10 cellular contexts compared by ENCODE assay signal in genomic region chr18:58196164-58196563, GRCh38.
A peak's percentile ranks its signal among the peaks of the same experiment; 100 is the strongest.
DNase-seq lines count a peak whose midpoint lies in the region; ATAC-seq and TF ChIP-seq lines count a peak whose summit lies in the region.
"Had no signal": no experiment of that assay in that cellular context is flagged by ENCODE, and none has a peak within 500 bp of the region (broad histone marks: within the 10 kb centered on the region; RNA-seq: fewer than 3 reads in every experiment).

No MANE protein-coding gene starts in this region.

- no peaks in the 10 kb centered on the region for H3K36me3 Mint-ChIP-seq in activated CD8-positive, alpha-beta T cell treated with anti-CD3 and anti-CD28 coated beads for 36 hours (ENCODE audit: low read depth)
- H3K36me3 Mint-ChIP-seq in activated CD8-positive, alpha-beta T cell treated with anti-CD3 and anti-CD28 coated beads, Interleukin-2, amount 10 ng/mL, durations not matched to agents 7 days and 5 days (ENCODE audit: low read depth): no peaks in the 10 kb centered on the region
- H3K36me3 Mint-ChIP-seq in activated B cell treated with CpG ODN at 0.5 μM for 24 hours (ENCODE audit: low read depth): no peaks in the 10 kb centered on the region

- ATAC-seq in activated CD8-positive, alpha-beta T cell treated with anti-CD3 and anti-CD28 coated beads for 36 hours: no peak
- no peak for ATAC-seq in activated CD8-positive, alpha-beta T cell treated with anti-CD3 and anti-CD28 coated beads, Interleukin-2, amount 10 ng/mL, durations not matched to agents 7 days and 5 days
- ATAC-seq in activated B cell treated with CpG ODN at 0.5 μM for 24 hours (ENCODE audit: low read depth) (no peak), GM18861 (IDR thresholded peaks at IDR 0.05; ENCODE audit: unreplicated experiment) (no peak)
- no peak for ATAC-seq in stimulated activated naive CD8-positive, alpha-beta T cell treated with anti-CD3 and anti-CD28 coated beads, Interleukin-15, amount 100 ng/mL, for 72 hours

- peaks cover 13% of the 10 kb centered on the region for H3K27me3 Mint-ChIP-seq in activated CD8-positive, alpha-beta T cell treated with anti-CD3 and anti-CD28 coated beads for 36 hours
- H3K27me3 Mint-ChIP-seq in activated CD8-positive, alpha-beta T cell treated with anti-CD3 and anti-CD28 coated beads, Interleukin-2, amount 10 ng/mL, durations not matched to agents 7 days and 5 days (ENCODE audit: low read depth): peaks cover 27% of the 10 kb centered on the region
- H3K27me3 Mint-ChIP-seq in activated B cell treated with CpG ODN at 0.5 μM for 24 hours: peaks cover 2% of the 10 kb centered on the region
- no peaks in the 10 kb centered on the region for H3K27me3 Mint-ChIP-seq in stimulated activated naive CD8-positive, alpha-beta T cell treated with anti-CD3 and anti-CD28 coated beads, Interleukin-15, amount 100 ng/mL, for 72 hours

- peak overlapping the region; percentile 26 for H3K9ac ChIP-seq in iPS-15b (ENCODE audit: low read depth, low read length)

- no peaks in the 10 kb centered on the region for H3K36me3 ChIP-seq in iPS-15b (ENCODE audit: control insufficient read depth, insufficient read depth, low read length)
- H3K36me3 ChIP-seq: right lobe of liver had no signal

- peak overlapping the region; percentile 71 for H3K4me3 Mint-ChIP-seq in activated CD8-positive, alpha-beta T cell treated with anti-CD3 and anti-CD28 coated beads for 36 hours
- H3K4me3 Mint-ChIP-seq in activated CD8-positive, alpha-beta T cell treated with anti-CD3 and anti-CD28 coated beads, Interleukin-2, amount 10 ng/mL, durations not matched to agents 7 days and 5 days: no peak overlapping the region
- peak overlapping the region; percentile 85 for H3K4me3 Mint-ChIP-seq in activated B cell treated with CpG ODN at 0.5 μM for 24 hours
- H3K4me3 Mint-ChIP-seq in stimulated activated naive CD8-positive, alpha-beta T cell treated with anti-CD3 and anti-CD28 coated beads, Interleukin-15, amount 100 ng/mL, for 72 hours: peak overlapping the region; percentile 76 to 87

- no peaks in the 10 kb centered on the region for H3K9me3 ChIP-seq in iPS-15b (ENCODE audit: control insufficient read depth, insufficient read depth, low read length)
- H3K9me3 ChIP-seq: right lobe of liver had no signal

- no peaks in the 10 kb centered on the region for H3K9me3 Mint-ChIP-seq in activated CD8-positive, alpha-beta T cell treated with anti-CD3 and anti-CD28 coated beads for 36 hours
- no peaks in the 10 kb centered on the region for H3K9me3 Mint-ChIP-seq in activated CD8-positive, alpha-beta T cell treated with anti-CD3 and anti-CD28 coated beads, Interleukin-2, amount 10 ng/mL, durations not matched to agents 7 days and 5 days (ENCODE audit: insufficient read depth)
- H3K9me3 Mint-ChIP-seq in activated B cell treated with CpG ODN at 0.5 μM for 24 hours: no peaks in the 10 kb centered on the region
- H3K9me3 Mint-ChIP-seq in stimulated activated naive CD8-positive, alpha-beta T cell treated with anti-CD3 and anti-CD28 coated beads, Interleukin-15, amount 100 ng/mL, for 72 hours: no peaks in the 10 kb centered on the region

- intact Hi-C loops in activated CD8-positive, alpha-beta T cell treated with anti-CD3 and anti-CD28 coated beads for 36 hours (cut with micrococcal nuclease): no loop called here
- intact Hi-C loops in activated B cell treated with CpG ODN at 0.5 μM for 24 hours (cut with micrococcal nuclease): loop anchor here (5.0 kb wide), 3 partner anchors 36 to 566 kb away; no protein-coding TSS in a partner anchor

- peak overlapping the region; percentile 52 for H3K4me3 ChIP-seq in iPS-15b (ENCODE audit: low read depth, low read length)

- H3K4me1 ChIP-seq in iPS-15b (ENCODE audit: control insufficient read depth, insufficient read depth, low read length): peaks cover 22% of the 10 kb centered on the region

- H3K27me3 ChIP-seq in iPS-15b (ENCODE audit: control insufficient read depth, insufficient read depth, low read length): no peaks in the 10 kb centered on the region
- H3K27me3 ChIP-seq: right lobe of liver had no signal

- H3K4me1 Mint-ChIP-seq in activated CD8-positive, alpha-beta T cell treated with anti-CD3 and anti-CD28 coated beads for 36 hours (ENCODE audit: low read depth): peaks cover 16% of the 10 kb centered on the region
- peaks cover 3% of the 10 kb centered on the region for H3K4me1 Mint-ChIP-seq in activated CD8-positive, alpha-beta T cell treated with anti-CD3 and anti-CD28 coated beads, Interleukin-2, amount 10 ng/mL, durations not matched to agents 7 days and 5 days (ENCODE audit: low read depth)
- H3K4me1 Mint-ChIP-seq in activated B cell treated with CpG ODN at 0.5 μM for 24 hours: peaks cover 25% of the 10 kb centered on the region
- H3K4me1 Mint-ChIP-seq in stimulated activated naive CD8-positive, alpha-beta T cell treated with anti-CD3 and anti-CD28 coated beads, Interleukin-15, amount 100 ng/mL, for 72 hours: peaks cover 28% of the 10 kb centered on the region

- no peak for DNase-seq in activated CD8-positive, alpha-beta T cell treated with anti-CD3 and anti-CD28 coated beads for 36 hours
- DNase-seq in activated CD8-positive, alpha-beta T cell treated with anti-CD3 and anti-CD28 coated beads, Interleukin-2, amount 10 ng/mL, durations not matched to agents 7 days and 5 days: no peak
- DNase-seq in activated B cell treated with CpG ODN at 0.5 μM for 24 hours: no peak
- no peak for DNase-seq in stimulated activated naive CD8-positive, alpha-beta T cell treated with anti-CD3 and anti-CD28 coated beads, Interleukin-15, amount 100 ng/mL, for 72 hours
- no peak for DNase-seq in activated CD4-positive, CD25-positive, alpha-beta regulatory T cell treated with anti-CD3 and anti-CD28 coated beads, Interleukin-2, amount 50 U/mL, for 72 hours
- DNase-seq in AG20443 (ENCODE audit: low spot score): no peak
- DNase-seq: right lobe of liver, RPMI8226 had no signal

- POLR2A ChIA-PET in activated CD8-positive, alpha-beta T cell treated with anti-CD3 and anti-CD28 coated beads for 36 hours (lab: Charles Lee): interaction anchor here (1.3 kb wide), 1 partner anchor 29 kb away, joined by 3 read pairs; no protein-coding TSS in a partner anchor
- POLR2A ChIA-PET in activated CD8-positive, alpha-beta T cell treated with anti-CD3 and anti-CD28 coated beads, Interleukin-2, amount 10 ng/mL, durations not matched to agents 7 days and 5 days (lab: Charles Lee): no interaction called here
- POLR2A ChIA-PET in activated B cell treated with CpG ODN at 0.5 μM for 24 hours (lab: Charles Lee): interaction anchor here (0.5 kb wide), 1 partner anchor 35 kb away, joined by 3 read pairs; no protein-coding TSS in a partner anchor

- CTCF ChIA-PET in activated CD8-positive, alpha-beta T cell treated with anti-CD3 and anti-CD28 coated beads for 36 hours (lab: Charles Lee): interaction anchor here (1.2 to 2.0 kb wide), 6 partner anchors 13 to 126 kb away, joined by 3 to 9 read pairs (median 4); no protein-coding TSS in a partner anchor
- CTCF ChIA-PET in activated CD8-positive, alpha-beta T cell treated with anti-CD3 and anti-CD28 coated beads, Interleukin-2, amount 10 ng/mL, durations not matched to agents 7 days and 5 days (lab: Charles Lee): interaction anchor here (2.1 kb wide), 1 partner anchor 15 kb away, joined by 11 read pairs; no protein-coding TSS in a partner anchor
- CTCF ChIA-PET in activated B cell treated with CpG ODN at 0.5 μM for 24 hours (lab: Charles Lee): interaction anchor here (1.9 kb wide), 1 partner anchor 15 kb away, joined by 10 read pairs; no protein-coding TSS in a partner anchor

- no peak for TF ChIP-seq CTCF in activated CD8-positive, alpha-beta T cell treated with anti-CD3 and anti-CD28 coated beads for 36 hours (IDR thresholded peaks at IDR 0.05)
- TF ChIP-seq CTCF in activated B cell treated with CpG ODN at 0.5 μM for 24 hours (IDR thresholded peaks at IDR 0.05): no peak

- no peak overlapping the region for H3K27ac Mint-ChIP-seq in activated CD8-positive, alpha-beta T cell treated with anti-CD3 and anti-CD28 coated beads for 36 hours
- no peak overlapping the region for H3K27ac Mint-ChIP-seq in activated CD8-positive, alpha-beta T cell treated with anti-CD3 and anti-CD28 coated beads, Interleukin-2, amount 10 ng/mL, durations not matched to agents 7 days and 5 days
- no peak overlapping the region for H3K27ac Mint-ChIP-seq in activated B cell treated with CpG ODN at 0.5 μM for 24 hours
- H3K27ac Mint-ChIP-seq in stimulated activated naive CD8-positive, alpha-beta T cell treated with anti-CD3 and anti-CD28 coated beads, Interleukin-15, amount 100 ng/mL, for 72 hours: no peak overlapping the region
